ENCODE assay signal across 8 cellular contexts in the genomic region with DNA sequence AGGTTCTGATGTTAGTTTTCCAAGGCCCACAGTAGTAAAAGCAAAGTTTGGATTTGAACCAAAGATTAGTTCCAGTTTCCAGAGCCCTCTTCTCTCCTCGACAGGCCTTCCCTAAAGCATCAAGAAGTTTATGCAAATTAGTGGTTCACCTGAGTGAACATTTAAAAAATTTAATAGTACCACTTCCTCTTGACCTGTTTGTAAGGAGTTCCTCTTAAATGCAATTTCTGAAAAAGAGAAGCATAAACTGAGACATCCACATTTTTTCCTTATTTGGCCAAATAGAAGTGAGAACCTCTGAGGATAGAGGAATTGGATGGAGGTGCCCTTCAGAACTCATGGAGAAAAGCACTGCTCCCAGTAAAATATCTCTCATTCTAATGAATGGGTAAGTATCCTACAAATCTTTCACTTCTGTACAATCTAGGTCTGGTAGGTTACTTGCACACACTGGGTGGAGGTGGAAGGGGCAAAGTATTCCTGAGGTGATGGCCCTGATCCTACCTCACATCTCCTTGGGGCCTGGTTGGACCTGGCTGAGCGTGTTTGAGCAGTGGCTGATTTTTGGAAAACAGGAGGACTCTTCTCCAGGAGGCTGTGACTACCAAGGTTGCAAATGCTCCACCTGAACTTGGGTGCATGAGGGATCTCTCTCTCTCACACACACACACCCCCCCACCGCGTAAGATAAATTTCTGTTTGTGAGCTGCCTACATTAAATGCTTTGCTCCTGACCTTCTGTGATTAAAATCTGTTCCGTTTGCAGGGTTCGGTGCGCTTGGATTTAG. TPM values are rescaled to one million over a fixed set of nuclear protein-coding genes. Genes with fewer than 3 reads are reported as not detected.
DNase-seq lines count a peak whose midpoint lies in the region; ATAC-seq, FAIRE-seq and TF ChIP-seq lines count a peak whose summit lies in the region.

No MANE protein-coding gene starts in this region.

- H3K36me3 ChIP-seq in liver (ENCODE audit: control insufficient read depth in 4 of 4, insufficient read depth in 3 of 4, low read depth in 1 of 4, low read length in 3 of 4) (no peaks in the 10 kb centered on the region), HepG2 (replicated peaks in 1 of 2; ENCODE audit: control insufficient read depth in 1 of 2, insufficient read depth in 2 of 2, low read length in 2 of 2) (no peaks in the 10 kb centered on the region), uterus (no peaks in the 10 kb centered on the region), mucosa of descending colon (ENCODE audit: low read depth) (no peaks in the 10 kb centered on the region)

- peaks cover 54% of the 10 kb centered on the region for H3K27me3 Mint-ChIP-seq in activated T-helper 2 cell treated with anti-CD3 and anti-CD28 coated beads, Interferon-gamma antibody, Interleukin-2, Interleukin-4, amounts not matched to agents 10 μg/mL and 5 μg/mL and 100 μg/mL, durations not matched to agents 14 hours and 24 hours and 36 hours (ENCODE audit: low read depth)

- in situ Hi-C loops in HepG2 (cut with HindIII; ENCODE audit: extremely low pct_ligation_motif_present, low pct_unique_long_range_greater_than_20kb), result no loop called here

- H3K36me3 Mint-ChIP-seq in activated T-helper 2 cell treated with anti-CD3 and anti-CD28 coated beads, Interferon-gamma antibody, Interleukin-2, Interleukin-4, amounts not matched to agents 10 μg/mL and 5 μg/mL and 100 μg/mL, durations not matched to agents 14 hours and 24 hours and 36 hours (ENCODE audit: low read depth), result no peaks in the 10 kb centered on the region

- H3K27ac Mint-ChIP-seq in activated T-helper 2 cell treated with anti-CD3 and anti-CD28 coated beads, Interferon-gamma antibody, Interleukin-2, Interleukin-4, amounts not matched to agents 10 μg/mL and 5 μg/mL and 100 μg/mL, durations not matched to agents 14 hours and 24 hours and 36 hours, result no peak overlapping the region

- H3K27me3 ChIP-seq in liver (ENCODE audit: control insufficient read depth in 4 of 4, insufficient read depth in 4 of 4, low read length in 3 of 4) (no peaks in the 10 kb centered on the region), HepG2 (ENCODE audit: control insufficient read depth in 1 of 2, insufficient read depth in 2 of 2, low read length in 2 of 2) (peaks cover 9 to 51% of the 10 kb centered on the region in 2 experiments), uterus (no peaks in the 10 kb centered on the region)

- H3K4me1 ChIP-seq in liver (ENCODE audit: control insufficient read depth in 4 of 4, insufficient read depth in 4 of 4, low read length in 3 of 4) (peaks cover 3 to 15% (median 5%) of the 10 kb centered on the region in 4 donors), HepG2 (ENCODE audit: insufficient read depth, low read length) (peaks cover 11% of the 10 kb centered on the region), uterus (no peaks in the 10 kb centered on the region), mucosa of descending colon (ENCODE audit: low read depth) (peaks cover 6% of the 10 kb centered on the region)

- TF ChIP-seq POLR2A in HepG2 (IDR thresholded peaks at IDR 0.05; ENCODE audit: insufficient read depth in 1 of 2, low read depth in 2 of 2, low read length in 2 of 2) (no peak), uterus (IDR thresholded peaks at IDR 0.05) (no peak)

- peaks cover 10% of the 10 kb centered on the region for H3K4me1 Mint-ChIP-seq in activated T-helper 2 cell treated with anti-CD3 and anti-CD28 coated beads, Interferon-gamma antibody, Interleukin-2, Interleukin-4, amounts not matched to agents 10 μg/mL and 5 μg/mL and 100 μg/mL, durations not matched to agents 14 hours and 24 hours and 36 hours (ENCODE audit: low read depth)

- ATAC-seq in HepG2 (no peak), HG02981 (IDR thresholded peaks at IDR 0.05; ENCODE audit: unreplicated experiment) (peak; percentile 40), mucosa of descending colon (no peak)

- TF ChIP-seq RAD21 in liver (IDR thresholded peaks at IDR 0.05) (no peak), HepG2 (CRISPR knock-in tag; IDR thresholded peaks at IDR 0.05) (no peak)

- H3K79me2 ChIP-seq in HepG2 (ENCODE audit: insufficient read depth, low read length), result no peaks in the 10 kb centered on the region

- peak overlapping the region in 2 of 3 donors; percentile 87 to 90 for H3K4me3 ChIP-seq in liver (ENCODE audit: low read depth in 1 of 3, low read length in 3 of 3)
- H3K4me3 ChIP-seq in HepG2 (replicated peaks in 1 of 3; ENCODE audit: insufficient read depth in 1 of 3, low read depth in 2 of 3, low read length in 3 of 3), result no peak overlapping the region
- H3K4me3 ChIP-seq in uterus, result peak overlapping the region; percentile 45 to 61
- no peak overlapping the region for H3K4me3 ChIP-seq in mucosa of descending colon

- CTCF ChIA-PET in HepG2 (lab: Yijun Ruan, JAX; ENCODE audit: low intra/inter-chr PET ratio, low total read pairs), result no interaction called here

- no peak for FAIRE-seq in HepG2 (lab: Jason Lieb, UNC)

- intact Hi-C loops in HepG2 (cut with micrococcal nuclease; ENCODE audit: unreplicated experiment) (loop anchor here (5.0 kb wide), 1 partner anchor 77 kb away; no protein-coding TSS in a partner anchor), uterus (cut with DNase I; ENCODE audit: low total_unique reads) (no loop called here), mucosa of descending colon (cut with DNase I, micrococcal nuclease) (no loop called here)
- intact Hi-C loops in activated T-helper 2 cell treated with anti-CD3 and anti-CD28 coated beads, Interferon-gamma antibody, Interleukin-2, Interleukin-4, amounts not matched to agents 10 μg/mL and 5 μg/mL and 100 μg/mL, durations not matched to agents 14 hours and 24 hours and 36 hours (cut with micrococcal nuclease), result loop anchor here (5.0 kb wide), 3 partner anchors 82 to 163 kb away; no protein-coding TSS in a partner anchor

- peak overlapping the region; percentile 65 for H3K4me3 Mint-ChIP-seq in activated T-helper 2 cell treated with anti-CD3 and anti-CD28 coated beads, Interferon-gamma antibody, Interleukin-2, Interleukin-4, amounts not matched to agents 10 μg/mL and 5 μg/mL and 100 μg/mL, durations not matched to agents 14 hours and 24 hours and 36 hours (ENCODE audit: low read depth)

- TF ChIP-seq EP300 in HepG2 (IDR thresholded peaks at IDR 0.05; ENCODE audit: low read depth in 2 of 2, low read length in 2 of 2) (no peak), HepG2 (CRISPR knock-in tag; IDR thresholded peaks at IDR 0.05; ENCODE audit: borderline replicate concordance) (no peak)

- H3K4me2 ChIP-seq in HepG2 (ENCODE audit: low read depth, low read length), result no peak overlapping the region

- POLR2A ChIA-PET in HepG2 (lab: Yijun Ruan, JAX), result no interaction called here

- no peaks in the 10 kb centered on the region for H4K20me1 ChIP-seq in HepG2 (ENCODE audit: insufficient read depth, low read length)

- no TSS peak for BruUV-seq in HepG2 (replicated peaks; lab: Mats Ljungman, UMichigan)

- no peaks in the 10 kb centered on the region for H3K9me3 ChIP-seq in liver (ENCODE audit: control insufficient read depth in 4 of 4, low read length in 3 of 4)
- H3K9me3 ChIP-seq in HepG2 (ENCODE audit: low read length), result no peaks in the 10 kb centered on the region
- no peaks in the 10 kb centered on the region for H3K9me3 ChIP-seq in uterus
- H3K9me3 ChIP-seq in mucosa of descending colon, result no peaks in the 10 kb centered on the region

- H3K27ac ChIP-seq in liver (ENCODE audit: low read depth in 1 of 2, low read length in 2 of 2) (peak overlapping the region; percentile 71 to 88), HepG2 (ENCODE audit: extremely low read length, insufficient read depth, low read length) (no peak overlapping the region), uterus (peak overlapping the region; percentile 97 to 98)

- TF ChIP-seq CTCF in liver (IDR thresholded peaks at IDR 0.05; ENCODE audit: low read depth, low read length, missing input control) (no peak), HepG2 (CRISPR knock-in tag; IDR thresholded peaks at IDR 0.05) (no peak), uterus (IDR thresholded peaks at IDR 0.05) (no peak), mucosa of descending colon (IDR thresholded peaks at IDR 0.05) (no peak)

- no peaks in the 10 kb centered on the region for H3K9me3 Mint-ChIP-seq in activated T-helper 2 cell treated with anti-CD3 and anti-CD28 coated beads, Interferon-gamma antibody, Interleukin-2, Interleukin-4, amounts not matched to agents 10 μg/mL and 5 μg/mL and 100 μg/mL, durations not matched to agents 14 hours and 24 hours and 36 hours

- DNase-seq in HepG2 (ENCODE audit: low spot score) (no peak), kidney tubule cell (ENCODE audit: low spot score) (peak; percentile 29), uterus (no peak), NCI-H128 (lab: John Stamatoyannopoulos, UW; ENCODE audit: unreplicated experiment) (no peak), mucosa of descending colon (no peak)
- DNase-seq in activated T-helper 2 cell treated with anti-CD3 and anti-CD28 coated beads, Interferon-gamma antibody, Interleukin-2, Interleukin-4, amounts not matched to agents 10 μg/mL and 5 μg/mL and 100 μg/mL, durations not matched to agents 14 hours and 24 hours and 36 hours (ENCODE audit: low spot score), result no peak

- H3K9ac ChIP-seq in liver (ENCODE audit: low read depth in 1 of 2, low read length in 2 of 2), result no peak overlapping the region
- H3K9ac ChIP-seq in HepG2 (ENCODE audit: insufficient read depth, low read depth, low read length), result no peak overlapping the region

- WGBS in liver, result 63% methylated on average over 7 of the region's 7 CpGs
- WGBS in HepG2 (ENCODE audit: low lambda C conversion rate), result 83% methylated on average over 7 of the region's 7 CpGs

- H2AFZ ChIP-seq in HepG2 (ENCODE audit: low read length), result no peak overlapping the region

RNA-seq across cellular contexts. Expression of a gene that starts 1.0 kb away (rescaled TPM):
- 10 to 100 TPM; 13.0 to 22.8 TPM for total RNA-seq in liver
- 1 to 10 TPM; 5.5 to 6.1 TPM for polyA plus RNA-seq in liver
- 3.8 and 4.6 TPM in 2 replicates for total RNA-seq in HepG2 (2016; rRNA removed; fragmentation: Illumina TruSeq; extraction: Trizol)
- total RNA-seq in HepG2 (2016; cell fraction: cytosol; rRNA removed; fragmentation: Illumina TruSeq; extraction: Trizol; ENCODE audit: low read depth), result 1.5 and 2.9 TPM in 2 replicates
- total RNA-seq in HepG2 (2016; cell fraction: insoluble cytoplasmic fraction; rRNA removed; fragmentation: Illumina TruSeq; extraction: Trizol), result 4.2 and 4.4 TPM in 2 replicates
- 3.7 and 4.2 TPM in 2 replicates for total RNA-seq in HepG2 (2016; cell fraction: membrane; rRNA removed; fragmentation: Illumina TruSeq; extraction: Trizol)
- 10.5 and 11.0 TPM in 2 replicates for total RNA-seq in HepG2 (2016; cell fraction: nucleus; rRNA removed; fragmentation: Illumina TruSeq; extraction: Trizol)
- 2.6 and 3.0 TPM in 2 replicates for polyA plus RNA-seq in HepG2 (2011; rRNA removed)
- polyA plus RNA-seq in HepG2 (2011; cell fraction: cytosol; rRNA removed), result 1.4 and 1.7 TPM in 2 replicates
- polyA plus RNA-seq in HepG2 (2011; cell fraction: nucleus; rRNA removed), result 5.1 and 5.5 TPM in 2 replicates
- polyA plus RNA-seq in HepG2 (2012), result 2.5 and 4.2 TPM in 2 replicates
- polyA plus RNA-seq in HepG2 (2016; cell fraction: cytosol; fragmentation: Illumina TruSeq; extraction: Trizol; ENCODE audit: low read depth), result 0.57 and 0.59 TPM in 2 replicates
- polyA plus RNA-seq in HepG2 (2016; cell fraction: insoluble cytoplasmic fraction; fragmentation: Illumina TruSeq; extraction: Trizol; ENCODE audit: low read depth), result 2.2 and 2.4 TPM in 2 replicates
- 1.0 and 1.1 TPM in 2 replicates for polyA plus RNA-seq in HepG2 (2016; cell fraction: membrane; fragmentation: Illumina TruSeq; extraction: Trizol; ENCODE audit: low read depth)
- 4.9 and 5.0 TPM in 2 replicates for polyA plus RNA-seq in HepG2 (2016; cell fraction: nucleus; fragmentation: Illumina TruSeq; extraction: Trizol; ENCODE audit: insufficient read depth, low read depth)
- polyA minus RNA-seq in HepG2 (2011; rRNA and poly(A)+ RNA removed; ENCODE audit: low replicate concordance), result 4.9 and 12.1 TPM in 2 replicates
- polyA minus RNA-seq in HepG2 (2011; cell fraction: cytosol; rRNA and poly(A)+ RNA removed), result 2.1 TPM in 2 replicates
- 21.4 and 23.4 TPM in 2 replicates for polyA minus RNA-seq in HepG2 (2011; cell fraction: nucleus; rRNA and poly(A)+ RNA removed)
- total RNA-seq in activated T-helper 2 cell treated with anti-CD3 and anti-CD28 coated beads, Interferon-gamma antibody, Interleukin-2, Interleukin-4, amounts not matched to agents 10 μg/mL and 5 μg/mL and 100 μg/mL, durations not matched to agents 14 hours and 24 hours and 36 hours, result 3.4 and 3.8 TPM in 2 replicates
- total RNA-seq in uterus, result 10 to 100 TPM; 21.3 to 84.0 (median 42.3) TPM
- 10 to 100 TPM in 2 of 3 donors, 1 to 10 TPM in 1; 6.3 to 23.8 (median 14.4) TPM for total RNA-seq in mucosa of descending colon

Comparison
In these comparisons a context has a peak if more than half of its experiments do, and no peak if none do; other contexts are left out.
1. H3K4me3 ChIP-seq: peak in liver (2 of 3) and uterus (2 of 2); none in HepG2 (0 of 3) and mucosa of descending colon (single experiment).
2. intact Hi-C loops: an anchor here in HepG2 (5.0 kb wide) and activated T-helper 2 cell treated with anti-CD3 and anti-CD28 coated beads, Interferon-gamma antibody, Interleukin-2, Interleukin-4, amounts not matched to agents 10 μg/mL and 5 μg/mL and 100 μg/mL, durations not matched to agents 14 hours and 24 hours and 36 hours (5.0 kb wide); none called in uterus and mucosa of descending colon.